Comparison of ENCODE assay signal across 8 cellular contexts in the genomic region with DNA sequence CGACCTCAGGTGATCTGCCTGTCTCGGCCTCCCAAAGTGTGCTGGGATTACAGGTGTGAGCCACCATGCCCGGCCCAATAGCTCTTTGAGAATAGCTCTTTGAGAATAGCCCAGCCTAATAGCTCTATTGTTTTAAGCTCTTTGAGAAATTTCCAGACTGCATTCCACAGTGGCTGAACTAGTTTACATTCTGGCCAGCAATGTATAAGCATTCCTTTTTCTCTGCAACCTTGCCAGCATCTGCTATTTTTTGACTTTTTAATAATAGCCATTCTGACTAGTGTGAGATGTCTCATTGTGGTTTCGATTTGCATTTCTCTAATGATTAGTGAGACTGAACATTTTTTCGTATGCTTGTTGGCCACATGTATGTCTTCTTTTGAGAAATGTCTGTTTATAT.
DNase-seq lines count a peak whose midpoint lies in the region; ATAC-seq lines count a peak whose summit lies in the region.

No MANE protein-coding gene starts in this region.

- DNase-seq in astrocyte of the hippocampus (ENCODE audit: low read depth, low spot score) (peak; percentile 60), islet precursor cell (peak; percentile 63)

- ATAC-seq in GM18502 (IDR thresholded peaks at IDR 0.05; ENCODE audit: poor library complexity, unreplicated experiment) (peak; percentile 70), GM19043 (IDR thresholded peaks at IDR 0.05; ENCODE audit: low read depth, unreplicated experiment) (peak; percentile 56), GM21447 (IDR thresholded peaks at IDR 0.05; ENCODE audit: unreplicated experiment) (peak; percentile 62), HG02623 (IDR thresholded peaks at IDR 0.05; ENCODE audit: unreplicated experiment) (peak; percentile 48), HG03095 (IDR thresholded peaks at IDR 0.05; ENCODE audit: unreplicated experiment) (peak; percentile 63), HG03558 (IDR thresholded peaks at IDR 0.05; ENCODE audit: extremely low read depth, unreplicated experiment) (peak; percentile 56)

Comparison
In these comparisons a context has a peak if more than half of its experiments do, and no peak if none do; other contexts are left out.
1. Peak in every context shown above with its lines: DNase-seq and ATAC-seq.